8 cellular contexts compared by ENCODE assay signal in the genomic region with DNA sequence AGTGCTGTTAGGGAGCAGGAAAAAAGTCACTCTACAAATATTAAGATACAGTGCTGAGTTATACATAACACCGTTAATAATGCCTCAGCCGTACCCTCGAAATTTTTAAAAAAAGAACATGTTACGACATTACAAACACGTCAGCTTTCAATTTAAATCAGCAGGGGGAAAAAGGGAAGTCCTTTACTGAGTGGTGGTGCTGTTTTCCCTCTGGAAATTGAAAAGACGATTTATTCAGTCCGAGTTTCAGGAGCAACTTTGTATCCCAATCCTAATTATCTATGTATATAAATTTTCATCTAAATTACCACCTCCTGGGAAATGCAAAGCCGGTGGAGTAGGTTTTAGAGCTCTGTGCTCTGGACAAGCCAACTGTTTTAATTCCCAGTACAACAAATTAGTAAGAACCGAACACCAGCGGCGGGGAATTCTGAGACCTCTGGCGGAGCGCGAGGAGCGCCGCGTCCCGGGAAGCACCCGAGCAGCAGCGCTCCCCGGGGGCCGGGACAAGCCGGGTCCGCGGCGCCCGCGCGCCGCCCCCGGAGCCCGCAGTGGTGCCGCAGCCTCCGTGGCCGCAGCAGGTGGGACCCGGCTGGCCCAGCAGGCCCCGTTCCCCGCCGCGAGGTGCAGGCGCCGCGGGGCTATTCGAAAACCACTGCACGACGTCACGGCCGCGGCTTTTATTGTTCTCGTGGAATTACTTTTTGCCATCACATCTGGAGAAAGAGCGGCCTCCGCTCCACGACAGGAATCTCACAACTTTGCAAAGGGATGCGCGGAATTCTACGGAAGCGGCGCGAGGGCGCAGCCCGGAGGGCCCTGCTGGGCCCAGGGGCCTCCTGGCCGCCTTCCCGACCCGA. TPM values are rescaled to one million over a fixed set of nuclear protein-coding genes. Genes with fewer than 3 reads are reported as not detected.
A peak's percentile ranks its signal among the peaks of the same experiment; 100 is the strongest.
DNase-seq lines count a peak whose midpoint lies in the region; ATAC-seq and TF ChIP-seq lines count a peak whose summit lies in the region.

No MANE protein-coding gene starts in this region.

- H3K4me3 Mint-ChIP-seq in activated T-cell treated with anti-CD3 and anti-CD28 coated beads, Interleukin-2, amount 50 U/mL, for 72 hours, result peak overlapping the region; percentile 87 to 95
- peak overlapping the region; percentile 90 to 93 (median 90) for H3K4me3 Mint-ChIP-seq in nephron

- ATAC-seq in HG02763 (IDR thresholded peaks at IDR 0.05; ENCODE audit: unreplicated experiment) (peak; percentile 13), GM21737 (IDR thresholded peaks at IDR 0.05; ENCODE audit: unreplicated experiment) (no peak)
- peak in 1 of 2 donors; percentile 23 for ATAC-seq in activated T-cell treated with anti-CD3 and anti-CD28 coated beads, Interleukin-2, amount 50 U/mL, for 72 hours (replicated peaks in 1 of 2)

- H3K27me3 Mint-ChIP-seq in activated T-cell treated with anti-CD3 and anti-CD28 coated beads, Interleukin-2, amount 50 U/mL, for 72 hours (ENCODE audit: low read depth), result peaks cover 39% of the 10 kb centered on the region
- H3K27me3 Mint-ChIP-seq in nephron (ENCODE audit: low read depth), result peaks cover 33% of the 10 kb centered on the region

- no peak for TF ChIP-seq CTCF in fibroblast of the aortic adventitia (IDR thresholded peaks at IDR 0.05; ENCODE audit: insufficient read depth, low read length)
- TF ChIP-seq CTCF in nephron (IDR thresholded peaks at IDR 0.05; ENCODE audit: unreplicated experiment in 3 of 3), result no peak

- peaks cover 37% of the 10 kb centered on the region for H3K4me1 Mint-ChIP-seq in activated T-cell treated with anti-CD3 and anti-CD28 coated beads, Interleukin-2, amount 50 U/mL, for 72 hours (ENCODE audit: low read depth)
- peaks cover 11% of the 10 kb centered on the region for H3K4me1 Mint-ChIP-seq in nephron

- H3K36me3 Mint-ChIP-seq in activated T-cell treated with anti-CD3 and anti-CD28 coated beads, Interleukin-2, amount 50 U/mL, for 72 hours (ENCODE audit: insufficient read depth in 2 of 2), result peaks cover 0 to 1% of the 10 kb centered on the region in 2 donors
- no peaks in the 10 kb centered on the region for H3K36me3 Mint-ChIP-seq in nephron (ENCODE audit: low read depth)

- H3K4me3 ChIP-seq in fibroblast of the aortic adventitia (ENCODE audit: low read depth, low read length), result peak overlapping the region; percentile 74

- peak; percentile 59 for DNase-seq in NCI-H748 (lab: John Stamatoyannopoulos, UW; ENCODE audit: unreplicated experiment)
- no peak for DNase-seq in NCI-H748 treated with DMSO at 0.1 percent for 48 hours (lab: John Stamatoyannopoulos, UW)
- peak; percentile 23 for DNase-seq in NCI-H510A (lab: John Stamatoyannopoulos, UW)
- DNase-seq in activated T-cell treated with anti-CD3 and anti-CD28 coated beads, Interleukin-2, amount 50 U/mL, for 72 hours, result peak; percentile 28 to 49
- peak; percentile 37 for DNase-seq in fibroblast of the aortic adventitia (ENCODE audit: low read depth)

- H3K27ac Mint-ChIP-seq in activated T-cell treated with anti-CD3 and anti-CD28 coated beads, Interleukin-2, amount 50 U/mL, for 72 hours, result peak overlapping the region; percentile 79
- H3K27ac Mint-ChIP-seq in nephron, result peak overlapping the region in 1 of 3 experiments; percentile 3

- H3K9me3 Mint-ChIP-seq in activated T-cell treated with anti-CD3 and anti-CD28 coated beads, Interleukin-2, amount 50 U/mL, for 72 hours, result no peaks in the 10 kb centered on the region
- no peaks in the 10 kb centered on the region for H3K9me3 Mint-ChIP-seq in nephron

RNA-seq across cellular contexts. Expression of a gene that starts 1.0 kb away (rescaled TPM):
- 1 to 10 TPM; 3.8 to 5.0 TPM for total RNA-seq in activated T-cell treated with anti-CD3 and anti-CD28 coated beads, Interleukin-2, amount 50 U/mL, for 72 hours
- total RNA-seq in fibroblast of the aortic adventitia (ENCODE audit: low replicate concordance), result 1.7 and 6.0 TPM in 2 replicates
